13 cellular contexts compared by ENCODE assay signal in genomic region chr2:119545076-119545475, GRCh38. TPM values are rescaled to one million over a fixed set of nuclear protein-coding genes. Genes with fewer than 3 reads are reported as not detected.
DNase-seq lines count a peak whose midpoint lies in the region; ATAC-seq and TF ChIP-seq lines count a peak whose summit lies in the region.
"Had no signal": no experiment of that assay in that cellular context is flagged by ENCODE, and none has a peak within 500 bp of the region (broad histone marks: within the 10 kb centered on the region; RNA-seq: fewer than 3 reads in every experiment).

No MANE protein-coding gene starts in this region.

- H3K4me1 ChIP-seq in lung (ENCODE audit: control insufficient read depth in 2 of 2, insufficient read depth in 2 of 2, low read length in 2 of 2) (peaks cover 0 to 14% of the 10 kb centered on the region in 2 donors), suprapubic skin (peaks cover 10% of the 10 kb centered on the region)

- H3K4me3 ChIP-seq in lung (no peak overlapping the region), suprapubic skin (peak overlapping the region; percentile 54)

- 62 to 75% methylated on average over 8 of the region's 8 CpGs for WGBS in lung, 2 donors
- 70% methylated on average over 8 of the region's 8 CpGs for WGBS in suprapubic skin

- H3K27ac Mint-ChIP-seq in activated T-cell treated with anti-CD3 and anti-CD28 coated beads, Interleukin-2, amount 50 U/mL, for 72 hours: no peak overlapping the region
- no peak overlapping the region for H3K27ac Mint-ChIP-seq in central memory CD8-positive, alpha-beta T cell (ENCODE audit: low read depth)

- TF ChIP-seq CTCF in lung (IDR thresholded peaks at IDR 0.05; ENCODE audit: control extremely low read depth, extremely low read depth): no peak
- no peak for TF ChIP-seq CTCF in suprapubic skin (IDR thresholded peaks at IDR 0.05)

- no peaks in the 10 kb centered on the region for H3K4me1 Mint-ChIP-seq in activated T-cell treated with anti-CD3 and anti-CD28 coated beads, Interleukin-2, amount 50 U/mL, for 72 hours (ENCODE audit: low read depth)
- H3K4me1 Mint-ChIP-seq in central memory CD8-positive, alpha-beta T cell: no peaks in the 10 kb centered on the region

- H3K36me3 Mint-ChIP-seq in activated T-cell treated with anti-CD3 and anti-CD28 coated beads, Interleukin-2, amount 50 U/mL, for 72 hours (ENCODE audit: insufficient read depth in 2 of 2): peaks cover 3 to 5% of the 10 kb centered on the region in 2 donors
- H3K36me3 Mint-ChIP-seq in central memory CD8-positive, alpha-beta T cell (ENCODE audit: insufficient read depth): no peaks in the 10 kb centered on the region

- H3K4me3 Mint-ChIP-seq in activated T-cell treated with anti-CD3 and anti-CD28 coated beads, Interleukin-2, amount 50 U/mL, for 72 hours: peak overlapping the region; percentile 3 to 62
- H3K4me3 Mint-ChIP-seq in central memory CD8-positive, alpha-beta T cell: peak overlapping the region; percentile 24

- TF ChIP-seq EP300 in suprapubic skin (IDR thresholded peaks at IDR 0.05): no peak

- H3K27ac ChIP-seq in lung (ENCODE audit: low read depth in 1 of 2, low read length in 1 of 2) (peak overlapping the region in 1 of 2 donors; percentile 68), suprapubic skin (no peak overlapping the region)
- H3K27ac ChIP-seq: brain microvascular endothelial cell had no signal

- no peak for DNase-seq in activated T-cell treated with anti-CD3 and anti-CD28 coated beads, Interleukin-2, amount 50 U/mL, for 72 hours
- DNase-seq in activated T-cell treated with anti-CD3 and anti-CD28 coated beads, Interleukin-2, amount 50 U/mL, for 48 hours: no peak
- DNase-seq in central memory CD8-positive, alpha-beta T cell (ENCODE audit: low spot score in 2 of 2): no peak
- DNase-seq in lung (ENCODE audit: low spot score) (no peak), suprapubic skin (ENCODE audit: low spot score in 2 of 2) (no peak), pons (ENCODE audit: low spot score) (no peak), dedifferentiated amniotic fluid mesenchymal stem cell (ENCODE audit: extremely low spot score) (no peak), posterior cingulate gyrus (no peak)
- DNase-seq: AML-193, brain microvascular endothelial cell, NCI-H1436, OCI-M1 had no signal

- ATAC-seq in activated T-cell treated with anti-CD3 and anti-CD28 coated beads, Interleukin-2, amount 50 U/mL, for 72 hours (replicated peaks in 1 of 2): no peak
- no peak for ATAC-seq in central memory CD8-positive, alpha-beta T cell (replicated peaks; ENCODE audit: extremely low read depth, poor library complexity, severe bottlenecking)
- peak; percentile 50 for ATAC-seq in lung (ENCODE audit: insufficient read depth, low FRiP score)

- H3K27me3 ChIP-seq in lung (ENCODE audit: control insufficient read depth, insufficient read depth): no peaks in the 10 kb centered on the region
- peaks cover 14% of the 10 kb centered on the region for H3K27me3 ChIP-seq in suprapubic skin

- H3K9me3 ChIP-seq in lung (ENCODE audit: control insufficient read depth in 2 of 2, insufficient read depth in 1 of 2, low read length in 1 of 2): no peaks in the 10 kb centered on the region
- no peaks in the 10 kb centered on the region for H3K9me3 ChIP-seq in suprapubic skin

- no peak for TF ChIP-seq POLR2A in suprapubic skin (IDR thresholded peaks at IDR 0.05)

- H3K9me3 Mint-ChIP-seq in activated T-cell treated with anti-CD3 and anti-CD28 coated beads, Interleukin-2, amount 50 U/mL, for 72 hours: no peaks in the 10 kb centered on the region
- H3K9me3 Mint-ChIP-seq in central memory CD8-positive, alpha-beta T cell: no peaks in the 10 kb centered on the region

- H3K36me3 ChIP-seq in lung (ENCODE audit: control insufficient read depth in 2 of 2, insufficient read depth in 2 of 2, low read length in 2 of 2) (no peaks in the 10 kb centered on the region), suprapubic skin (no peaks in the 10 kb centered on the region)
- H3K36me3 ChIP-seq: brain microvascular endothelial cell had no signal

- intact Hi-C loops in posterior cingulate gyrus (cut with DNase I): no loop called here

- peaks cover 35% of the 10 kb centered on the region for H3K27me3 Mint-ChIP-seq in activated T-cell treated with anti-CD3 and anti-CD28 coated beads, Interleukin-2, amount 50 U/mL, for 72 hours (ENCODE audit: low read depth)
- H3K27me3 Mint-ChIP-seq in central memory CD8-positive, alpha-beta T cell: peaks cover 65% of the 10 kb centered on the region

RNA-seq across cellular contexts. Expression of gene CFAP221, which starts 0.8 kb away (rescaled TPM):
- not detected for total RNA-seq in activated T-cell treated with anti-CD3 and anti-CD28 coated beads, Interleukin-2, amount 50 U/mL, for 72 hours
- total RNA-seq in lung (10 to 100 TPM; 42.4 to 63.5 TPM), suprapubic skin (under 1 TPM in 1 of 4 donors, not detected in 3; 0.48 TPM)
- 10 to 100 TPM in 1 of 2 donors, 1 to 10 TPM in 1; 8.6 to 16.2 TPM for polyA plus RNA-seq in lung

RNA-seq across cellular contexts. Expression of gene SCTR, which starts 20.8 kb away (rescaled TPM):
- total RNA-seq in activated T-cell treated with anti-CD3 and anti-CD28 coated beads, Interleukin-2, amount 50 U/mL, for 72 hours: not detected
- total RNA-seq in lung (10 to 100 TPM; 22.3 to 42.7 TPM), suprapubic skin (not detected)
- 10 to 100 TPM in 1 of 2 donors, 1 to 10 TPM in 1; 4.6 to 33.8 TPM for polyA plus RNA-seq in lung
- total RNA-seq: glomerular endothelial cell had no signal

Comparison
In these comparisons a context has a peak if more than half of its experiments do, and no peak if none do; other contexts are left out.
1. RNA of gene CFAP221, which starts 0.8 kb away (total RNA-seq): 42.4 to 63.5 TPM in lung; not detected in activated T-cell treated with anti-CD3 and anti-CD28 coated beads, Interleukin-2, amount 50 U/mL, for 72 hours and 0.48 TPM in suprapubic skin; every median in the first group is over 10 times any median in the second.
2. RNA of gene SCTR, which starts 20.8 kb away (total RNA-seq): 22.3 to 42.7 TPM in lung; not detected in activated T-cell treated with anti-CD3 and anti-CD28 coated beads, Interleukin-2, amount 50 U/mL, for 72 hours and not detected in suprapubic skin; every median in the first group is over 10 times any median in the second.